33 cellular contexts compared by ENCODE assay signal in genomic region chr10:12916587-12916986, GRCh38.
"Had no signal": no experiment of that assay in that cellular context is flagged by ENCODE, and none has a peak within 500 bp of the region (broad histone marks: within the 10 kb centered on the region; RNA-seq: fewer than 3 reads in every experiment).

No MANE protein-coding gene starts in this region.

- H3K27me3 ChIP-seq: body of pancreas, brain microvascular endothelial cell, breast epithelium had no signal

- H3K27ac ChIP-seq: body of pancreas, brain microvascular endothelial cell, breast epithelium, VCaP had no signal

- DNase-seq: activated B cell treated with CpG ODN at 0.5 μM for 24 hours; activated CD4-positive, alpha-beta memory T cell treated with anti-CD3 and anti-CD28 coated beads, Interleukin-2, amount 10 ng/mL, durations not matched to agents 7 days and 5 days; activated CD4-positive, alpha-beta T cell treated with anti-CD3 and anti-CD28 coated beads for 48 hours; activated CD4-positive, alpha-beta T cell treated with anti-CD3 and anti-CD28 coated beads, Interleukin-2, amount 10 ng/mL, durations not matched to agents 7 days and 5 days; activated CD4-positive, alpha-beta T cell treated with anti-CD3 and anti-CD28 coated beads, Interleukin-2, amount 50 U/mL, for 48 hours; activated CD4-positive, CD25-positive, alpha-beta regulatory T cell treated with anti-CD3 and anti-CD28 coated beads, Interleukin-2, amount 50 U/mL, for 72 hours; activated CD8-positive, alpha-beta memory T cell treated with anti-CD3 and anti-CD28 coated beads, Interleukin-2, amount 50 U/mL, for 4 hours; activated CD8-positive, alpha-beta T cell treated with anti-CD3 and anti-CD28 coated beads, Interleukin-2, amount 10 ng/mL, durations not matched to agents 7 days and 5 days; activated effector memory CD4-positive, alpha-beta T cell treated with Interleukin-2 at 50 U/mL for 16 hours; activated gamma-delta T cell; activated naive CD4-positive, alpha-beta T cell treated with anti-CD3 and anti-CD28 coated beads, Interleukin-2, amount 10 ng/mL, durations not matched to agents 7 days and 5 days; activated naive CD4-positive, alpha-beta T cell treated with Interleukin-2 at 50 U/mL for 16 hours; activated naive CD8-positive, alpha-beta T cell treated with anti-CD3 and anti-CD28 coated beads, Interleukin-2, amount 10 ng/mL, durations not matched to agents 7 days and 5 days; activated naive CD8-positive, alpha-beta T cell treated with anti-CD3 and anti-CD28 coated beads, Interleukin-2, amount 50 U/mL, for 24 hours; activated T-cell treated with anti-CD3 and anti-CD28 coated beads, Interleukin-2, amount 50 U/mL, for 24 hours; activated T-cell treated with anti-CD3 and anti-CD28 coated beads, Interleukin-2, amount 50 U/mL, for 48 hours; amygdala; aorta; body of pancreas; brain microvascular endothelial cell; cerebellar nuclear complex; SW 1271; T-helper 1 cell; T-helper 2 cell; T-helper 9 cell had no signal

- ATAC-seq: activated CD8-positive, alpha-beta T cell treated with anti-CD3 and anti-CD28 coated beads, Interleukin-2, amount 10 ng/mL, durations not matched to agents 7 days and 5 days; activated naive CD8-positive, alpha-beta T cell treated with anti-CD3 and anti-CD28 coated beads, Interleukin-2, amount 50 U/mL, for 24 hours; body of pancreas had no signal

- H3K4me1 Mint-ChIP-seq: activated B cell treated with CpG ODN at 0.5 μM for 24 hours; activated CD4-positive, alpha-beta T cell treated with anti-CD3 and anti-CD28 coated beads, Interleukin-2, amount 10 ng/mL, durations not matched to agents 7 days and 5 days; activated naive CD4-positive, alpha-beta T cell treated with anti-CD3 and anti-CD28 coated beads, Interleukin-2, amount 10 ng/mL, durations not matched to agents 7 days and 5 days; activated naive CD4-positive, alpha-beta T cell treated with anti-CD3 and anti-CD28 coated beads, Interleukin-2, amount 50 U/mL, for 24 hours; activated naive CD8-positive, alpha-beta T cell treated with anti-CD3 and anti-CD28 coated beads, Interleukin-2, amount 10 ng/mL, durations not matched to agents 7 days and 5 days; activated naive CD8-positive, alpha-beta T cell treated with anti-CD3 and anti-CD28 coated beads, Interleukin-2, amount 50 U/mL, for 24 hours; central memory CD8-positive, alpha-beta T cell had no signal

- H3K9me3 ChIP-seq: body of pancreas, breast epithelium had no signal

- H3K36me3 Mint-ChIP-seq: activated naive CD4-positive, alpha-beta T cell treated with anti-CD3 and anti-CD28 coated beads, Interleukin-2, amount 10 ng/mL, durations not matched to agents 7 days and 5 days; activated naive CD4-positive, alpha-beta T cell treated with anti-CD3 and anti-CD28 coated beads, Interleukin-2, amount 50 U/mL, for 24 hours; activated naive CD8-positive, alpha-beta T cell; activated naive CD8-positive, alpha-beta T cell treated with anti-CD3 and anti-CD28 coated beads, Interleukin-2, amount 10 ng/mL, durations not matched to agents 7 days and 5 days had no signal

- H3K27ac Mint-ChIP-seq: activated B cell treated with CpG ODN at 0.5 μM for 24 hours; activated CD4-positive, alpha-beta memory T cell treated with anti-CD3 and anti-CD28 coated beads, Interleukin-2, amount 10 ng/mL, durations not matched to agents 7 days and 5 days; activated CD4-positive, alpha-beta T cell treated with anti-CD3 and anti-CD28 coated beads, Interleukin-2, amount 10 ng/mL, durations not matched to agents 7 days and 5 days; activated CD8-positive, alpha-beta T cell treated with anti-CD3 and anti-CD28 coated beads, Interleukin-2, amount 10 ng/mL, durations not matched to agents 7 days and 5 days; activated naive CD4-positive, alpha-beta T cell treated with anti-CD3 and anti-CD28 coated beads, Interleukin-2, amount 10 ng/mL, durations not matched to agents 7 days and 5 days; activated naive CD4-positive, alpha-beta T cell treated with anti-CD3 and anti-CD28 coated beads, Interleukin-2, amount 50 U/mL, for 24 hours; activated naive CD8-positive, alpha-beta T cell; activated naive CD8-positive, alpha-beta T cell treated with anti-CD3 and anti-CD28 coated beads, Interleukin-2, amount 10 ng/mL, durations not matched to agents 7 days and 5 days; activated naive CD8-positive, alpha-beta T cell treated with anti-CD3 and anti-CD28 coated beads, Interleukin-2, amount 50 U/mL, for 24 hours; activated T-cell treated with anti-CD3 and anti-CD28 coated beads, Interleukin-2, amount 50 U/mL, for 24 hours; activated T-helper 2 cell treated with anti-CD3 and anti-CD28 coated beads, Interferon-gamma antibody, Interleukin-2, Interleukin-4, amounts not matched to agents 10 μg/mL and 5 μg/mL and 100 μg/mL, durations not matched to agents 14 hours and 24 hours and 36 hours; T-helper 1 cell treated with Interleukin-12 subunit alpha and Interleukin-12 subunit beta and Interleukin-4 antibody, amounts not matched to agents 30 μg/mL and 1 μg/mL, for 36 hours; T-helper 2 cell treated with Interferon-gamma antibody and Interleukin-4, amounts not matched to agents 5 μg/mL and 100 μg/mL, for 36 hours had no signal

- H3K36me3 ChIP-seq: brain microvascular endothelial cell, breast epithelium had no signal

- H3K4me3 Mint-ChIP-seq: activated B cell treated with CpG ODN at 0.5 μM for 24 hours; activated CD4-positive, alpha-beta memory T cell treated with anti-CD3 and anti-CD28 coated beads, Interleukin-2, amount 10 ng/mL, durations not matched to agents 7 days and 5 days; activated CD4-positive, alpha-beta T cell treated with anti-CD3 and anti-CD28 coated beads, Interleukin-2, amount 10 ng/mL, durations not matched to agents 7 days and 5 days; activated CD8-positive, alpha-beta T cell treated with anti-CD3 and anti-CD28 coated beads, Interleukin-2, amount 10 ng/mL, durations not matched to agents 7 days and 5 days; activated naive CD4-positive, alpha-beta T cell treated with anti-CD3 and anti-CD28 coated beads, Interleukin-2, amount 10 ng/mL, durations not matched to agents 7 days and 5 days; activated naive CD4-positive, alpha-beta T cell treated with anti-CD3 and anti-CD28 coated beads, Interleukin-2, amount 50 U/mL, for 24 hours; activated naive CD8-positive, alpha-beta T cell; activated naive CD8-positive, alpha-beta T cell treated with anti-CD3 and anti-CD28 coated beads, Interleukin-2, amount 10 ng/mL, durations not matched to agents 7 days and 5 days; activated naive CD8-positive, alpha-beta T cell treated with anti-CD3 and anti-CD28 coated beads, Interleukin-2, amount 50 U/mL, for 24 hours; activated T-cell treated with anti-CD3 and anti-CD28 coated beads, Interleukin-2, amount 50 U/mL, for 24 hours; central memory CD8-positive, alpha-beta T cell; T-helper 1 cell treated with Interleukin-12 subunit alpha and Interleukin-12 subunit beta and Interleukin-4 antibody, amounts not matched to agents 30 μg/mL and 1 μg/mL, for 36 hours; T-helper 2 cell treated with Interferon-gamma antibody and Interleukin-4, amounts not matched to agents 5 μg/mL and 100 μg/mL, for 36 hours had no signal

- H3K4me1 ChIP-seq: body of pancreas, breast epithelium had no signal

- H3K4me3 ChIP-seq: body of pancreas, breast epithelium had no signal
